Comparison of ENCODE assay signal across 8 cellular contexts in the genomic region with DNA sequence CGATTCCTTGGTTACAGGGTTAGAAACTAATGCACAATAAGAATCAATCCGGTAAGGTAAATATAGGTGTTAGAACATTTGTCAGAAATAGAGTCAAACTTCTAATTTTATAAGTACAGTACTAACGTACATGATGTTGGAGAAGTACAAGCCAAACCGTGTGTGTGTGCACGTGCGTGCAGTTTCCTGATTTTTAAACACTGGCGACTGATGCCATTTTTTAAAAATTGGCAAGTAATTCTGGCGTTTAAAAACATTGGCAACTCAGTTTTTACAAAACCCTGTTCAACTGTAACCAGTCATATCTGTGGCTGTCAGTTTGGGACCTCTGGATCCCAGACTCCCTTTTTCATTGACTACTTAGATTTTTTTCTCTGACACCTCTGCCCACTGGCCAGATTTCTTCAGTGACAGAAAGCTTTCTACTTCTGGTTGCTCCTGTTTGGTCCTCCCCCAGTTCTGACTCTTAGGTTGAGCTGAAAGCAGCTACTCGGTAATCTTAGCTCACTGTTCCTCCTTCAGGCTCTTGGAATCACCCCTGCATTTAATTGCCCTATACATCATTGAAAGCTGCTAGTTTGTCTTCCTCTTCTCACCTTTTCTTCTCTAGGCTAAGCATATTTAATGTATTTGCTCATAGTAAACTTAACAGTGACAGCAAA. TPM values are rescaled to one million over a fixed set of nuclear protein-coding genes. Genes with fewer than 3 reads are reported as not detected.
DNase-seq lines count a peak whose midpoint lies in the region; ATAC-seq and TF ChIP-seq lines count a peak whose summit lies in the region.

No MANE protein-coding gene starts in this region.

- no TSS peak for BruUV-seq in Calu3 (replicated peaks; lab: Mats Ljungman, UMichigan)

- CTCF ChIA-PET in Calu3 (lab: Charles Lee), result no interaction called here

- DNase-seq in Calu3 (no peak), NOMO-1 (lab: John Stamatoyannopoulos, UW; ENCODE audit: unreplicated experiment in 2 of 2) (peak; percentile 49 to 75), neural crest cell (ENCODE audit: low read depth, low spot score) (no peak), GM20000 (ENCODE audit: low spot score) (no peak), NCI-H1105 (lab: John Stamatoyannopoulos, UW) (no peak)

- H3K9me3 Mint-ChIP-seq in Calu3 (ENCODE audit: low read depth, unreplicated experiment), result no peaks in the 10 kb centered on the region
- H3K9me3 Mint-ChIP-seq in neural crest cell, result no peaks in the 10 kb centered on the region

- H3K27ac Mint-ChIP-seq in Calu3 (ENCODE audit: unreplicated experiment), result peak overlapping the region; percentile 95
- H3K27ac Mint-ChIP-seq in neural crest cell (ENCODE audit: unreplicated experiment), result peak overlapping the region; percentile 99

- intact Hi-C loops in Calu3 (cut with micrococcal nuclease; ENCODE audit: unreplicated experiment), result no loop called here

- H3K9me3 ChIP-seq in ectodermal cell (ENCODE audit: control insufficient read depth, low read length), result no peaks in the 10 kb centered on the region

- peak overlapping the region; percentile 93 for H3K4me3 Mint-ChIP-seq in Calu3 (ENCODE audit: low read depth, unreplicated experiment)
- H3K4me3 Mint-ChIP-seq in neural crest cell, result peak overlapping the region; percentile 98

- H3K27me3 Mint-ChIP-seq in Calu3 (ENCODE audit: unreplicated experiment) (no peaks in the 10 kb centered on the region), neural crest cell (ENCODE audit: low read depth) (peaks cover 12% of the 10 kb centered on the region)

- TF ChIP-seq CTCF in Calu3 (IDR thresholded peaks at IDR 0.05; ENCODE audit: unreplicated experiment) (no peak), neural crest cell (conservative IDR thresholded peaks at IDR 0.05) (no peak), GM20000 (IDR thresholded peaks at IDR 0.05; ENCODE audit: extremely low read depth, missing control alignments) (no peak)

- H3K27ac ChIP-seq in ectodermal cell (ENCODE audit: insufficient read depth, low read depth, low read length, poor library complexity, severe bottlenecking), result no peak overlapping the region

- WGBS in ectodermal cell, 2 experiments, result 27 to 34% methylated on average over 9 of the region's 9 CpGs

- H3K4me1 ChIP-seq in ectodermal cell (ENCODE audit: control insufficient read depth, insufficient read depth, low read length), result peaks cover 5% of the 10 kb centered on the region

- H3K4me1 Mint-ChIP-seq in Calu3 (ENCODE audit: low read depth, unreplicated experiment) (peaks cover 35% of the 10 kb centered on the region), neural crest cell (peaks cover 30% of the 10 kb centered on the region)

- ATAC-seq in GM21423 (IDR thresholded peaks at IDR 0.05; ENCODE audit: unreplicated experiment) (no peak), GM19328 (IDR thresholded peaks at IDR 0.05; ENCODE audit: unreplicated experiment) (no peak)

- peaks cover 20% of the 10 kb centered on the region for H3K36me3 Mint-ChIP-seq in Calu3 (ENCODE audit: insufficient read depth, unreplicated experiment)
- no peaks in the 10 kb centered on the region for H3K36me3 Mint-ChIP-seq in neural crest cell (ENCODE audit: low read depth)

- H3K4me3 ChIP-seq in ectodermal cell (ENCODE audit: insufficient read depth, low read depth, low read length), result peak overlapping the region; percentile 98

- H3K36me3 ChIP-seq in ectodermal cell (ENCODE audit: control insufficient read depth, insufficient read depth, low read length), result no peaks in the 10 kb centered on the region

- no peaks in the 10 kb centered on the region for H3K27me3 ChIP-seq in ectodermal cell (ENCODE audit: control insufficient read depth, insufficient read depth, low read length, poor library complexity, severe bottlenecking)

RNA-seq across cellular contexts. Expression of gene ATG7, which starts 0.8 kb away (rescaled TPM):
- total RNA-seq in Calu3 (2022), result 34.6 and 37.3 TPM in 2 replicates
- 29.9 TPM for polyA plus RNA-seq in ectodermal cell (2013, experiment 1 of 4)
- 30.6 TPM for polyA plus RNA-seq in ectodermal cell (2013, experiment 2 of 4)
- polyA plus RNA-seq in ectodermal cell (2013, experiment 3 of 4), result 16.5 TPM
- 18.4 TPM for polyA plus RNA-seq in ectodermal cell (2013, experiment 4 of 4)
- total RNA-seq in neural crest cell, result 28.5 and 29.6 TPM in 2 replicates

Comparison
In these comparisons a context has a peak if more than half of its experiments do, and no peak if none do; other contexts are left out.
1. DNase-seq: peak in NOMO-1 (2 of 2); none in Calu3 (single experiment), neural crest cell (single experiment), GM20000 (single experiment) and NCI-H1105 (single experiment).